In the genomic region with DNA sequence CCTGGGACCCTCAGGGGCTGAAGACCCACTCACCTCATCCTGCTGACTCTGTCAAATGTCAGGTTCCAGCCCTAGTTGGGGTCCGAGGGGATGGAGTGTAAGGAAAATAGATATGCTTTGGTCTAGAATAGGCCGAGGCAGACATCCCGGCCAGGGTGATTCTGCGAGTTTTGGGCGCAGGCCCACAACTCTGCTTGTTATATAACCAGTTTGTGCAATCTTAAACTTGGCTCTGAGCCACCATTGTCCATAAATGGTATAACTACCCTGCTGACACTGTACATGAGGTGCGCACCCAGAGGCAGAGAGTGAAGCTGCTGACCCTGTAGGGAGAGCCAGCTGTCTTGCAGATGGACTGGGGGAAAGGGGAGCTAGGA, we compare ENCODE assay signal across 14 cellular contexts.
A peak's percentile ranks its signal among the peaks of the same experiment; 100 is the strongest.
DNase-seq lines count a peak whose midpoint lies in the region; ATAC-seq and TF ChIP-seq lines count a peak whose summit lies in the region.
"Had no signal": no experiment of that assay in that cellular context is flagged by ENCODE, and none has a peak within 500 bp of the region (broad histone marks: within the 10 kb centered on the region; RNA-seq: fewer than 3 reads in every experiment).

No MANE protein-coding gene starts in this region.

- H3K27ac ChIP-seq in VCaP: peak overlapping the region; percentile 58
- H3K27ac ChIP-seq: RWPE1, tibial artery had no signal

- ATAC-seq in HG03025 (IDR thresholded peaks at IDR 0.05; ENCODE audit: low FRiP score, unreplicated experiment): no peak
- ATAC-seq in HG03565 (IDR thresholded peaks at IDR 0.05; ENCODE audit: unreplicated experiment): no peak

- peak; percentile 44 for TF ChIP-seq CTCF in VCaP (conservative IDR thresholded peaks at IDR 0.05)

- peak; percentile 22 for DNase-seq in DMS 273 (lab: John Stamatoyannopoulos, UW; ENCODE audit: unreplicated experiment)
- no peak for DNase-seq in DMS 273 treated with DMSO at 0.1 percent for 48 hours (lab: John Stamatoyannopoulos, UW)
- peak; percentile 77 for DNase-seq in NCI-H146 treated with DMSO at 0.1 percent for 48 hours (lab: John Stamatoyannopoulos, UW; ENCODE audit: unreplicated experiment)
- DNase-seq in mucosa of gallbladder (ENCODE audit: low spot score): peak; percentile 29
- DNase-seq in RKO (ENCODE audit: low spot score): no peak
- DNase-seq: 8988T; activated naive CD4-positive, alpha-beta T cell treated with anti-CD3 and anti-CD28 coated beads for 36 hours; CD8-positive, alpha-beta memory T cell; central memory CD4-positive, alpha-beta T cell; tibial artery had no signal

Comparison
In these comparisons a context has a peak if more than half of its experiments do, and no peak if none do; other contexts are left out.
1. DNase-seq: peak in DMS 273 (single experiment), NCI-H146 treated with DMSO at 0.1 percent for 48 hours (single experiment) and mucosa of gallbladder (single experiment); none in DMS 273 treated with DMSO at 0.1 percent for 48 hours (single experiment) and RKO (single experiment).